Comparison of ENCODE assay signal across 1 cellular context in the genomic region with DNA sequence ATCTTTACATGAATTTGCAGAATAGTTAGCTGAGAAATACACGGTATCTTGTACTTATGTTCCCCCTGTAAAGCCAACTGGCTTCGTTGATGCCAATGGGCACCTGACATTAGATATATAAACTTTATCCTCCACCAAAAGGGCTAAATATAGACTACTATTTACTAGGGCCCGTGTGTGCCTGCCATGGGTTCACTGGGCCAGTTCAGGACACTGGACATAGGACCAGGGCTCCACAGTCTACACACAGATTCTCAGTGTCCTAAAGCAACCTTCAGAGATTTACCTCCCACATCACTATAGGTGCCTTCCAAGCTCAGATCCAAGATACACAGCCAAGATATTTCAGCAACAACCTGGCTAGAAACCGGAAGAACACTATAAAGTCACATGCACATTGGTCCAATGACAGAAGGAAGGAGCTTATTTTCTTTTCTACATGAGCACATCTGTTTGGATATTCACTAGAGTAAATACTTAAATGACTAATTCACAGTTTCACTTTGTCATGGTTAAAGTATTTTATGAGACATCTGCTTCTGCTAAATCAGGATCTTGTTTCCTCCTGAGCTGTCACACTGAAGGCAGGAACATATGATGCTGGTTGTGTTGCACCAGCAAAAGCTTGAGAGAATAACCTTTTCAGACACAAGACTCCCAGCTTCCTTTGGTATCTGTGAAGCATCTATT.
A peak's percentile ranks its signal among the peaks of the same experiment; 100 is the strongest.
TF ChIP-seq lines count a peak whose summit lies in the region.

No MANE protein-coding gene starts in this region.

TF ChIP-seq in HEK293, 187 proteins besides CTCF, POLR2A, EP300 and RAD21 (continued from another document):
- TF ChIP-seq, protein P1, sequence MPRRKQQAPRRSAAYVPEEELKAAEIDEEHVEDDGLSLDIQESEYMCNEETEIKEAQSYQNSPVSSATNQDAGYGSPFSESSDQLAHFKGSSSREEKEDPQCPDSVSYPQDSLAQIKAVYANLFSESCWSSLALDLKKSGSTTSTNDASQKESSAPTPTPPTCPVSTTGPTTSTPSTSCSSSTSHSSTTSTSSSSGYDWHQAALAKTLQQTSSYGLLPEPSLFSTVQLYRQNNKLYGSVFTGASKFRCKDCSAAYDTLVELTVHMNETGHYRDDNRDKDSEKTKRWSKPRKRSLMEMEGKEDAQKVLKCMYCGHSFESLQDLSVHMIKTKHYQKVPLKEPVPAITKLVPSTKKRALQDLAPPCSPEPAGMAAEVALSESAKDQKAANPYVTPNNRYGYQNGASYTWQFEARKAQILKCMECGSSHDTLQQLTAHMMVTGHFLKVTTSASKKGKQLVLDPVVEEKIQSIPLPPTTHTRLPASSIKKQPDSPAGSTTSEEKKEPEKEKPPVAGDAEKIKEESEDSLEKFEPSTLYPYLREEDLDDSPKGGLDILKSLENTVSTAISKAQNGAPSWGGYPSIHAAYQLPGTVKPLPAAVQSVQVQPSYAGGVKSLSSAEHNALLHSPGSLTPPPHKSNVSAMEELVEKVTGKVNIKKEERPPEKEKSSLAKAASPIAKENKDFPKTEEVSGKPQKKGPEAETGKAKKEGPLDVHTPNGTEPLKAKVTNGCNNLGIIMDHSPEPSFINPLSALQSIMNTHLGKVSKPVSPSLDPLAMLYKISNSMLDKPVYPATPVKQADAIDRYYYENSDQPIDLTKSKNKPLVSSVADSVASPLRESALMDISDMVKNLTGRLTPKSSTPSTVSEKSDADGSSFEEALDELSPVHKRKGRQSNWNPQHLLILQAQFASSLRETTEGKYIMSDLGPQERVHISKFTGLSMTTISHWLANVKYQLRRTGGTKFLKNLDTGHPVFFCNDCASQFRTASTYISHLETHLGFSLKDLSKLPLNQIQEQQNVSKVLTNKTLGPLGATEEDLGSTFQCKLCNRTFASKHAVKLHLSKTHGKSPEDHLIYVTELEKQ (tag by site-specific recombination; IDR thresholded peaks at IDR 0.05; ENCODE audit: borderline replicate concordance) = peak; percentile 42; the same call in 1 of the 2 replicates
- TF ChIP-seq SP3 (tag by site-specific recombination; IDR thresholded peaks at IDR 0.05) = peak; percentile 41; the same call in 1 of the 2 replicates
- TF ChIP-seq ZNF777 (tag by site-specific recombination; IDR thresholded peaks at IDR 0.05; ENCODE audit: borderline replicate concordance) = no peak
- peak; percentile 70 for TF ChIP-seq ZNF843 (tag by site-specific recombination; IDR thresholded peaks at IDR 0.05)
- TF ChIP-seq, protein P2, sequence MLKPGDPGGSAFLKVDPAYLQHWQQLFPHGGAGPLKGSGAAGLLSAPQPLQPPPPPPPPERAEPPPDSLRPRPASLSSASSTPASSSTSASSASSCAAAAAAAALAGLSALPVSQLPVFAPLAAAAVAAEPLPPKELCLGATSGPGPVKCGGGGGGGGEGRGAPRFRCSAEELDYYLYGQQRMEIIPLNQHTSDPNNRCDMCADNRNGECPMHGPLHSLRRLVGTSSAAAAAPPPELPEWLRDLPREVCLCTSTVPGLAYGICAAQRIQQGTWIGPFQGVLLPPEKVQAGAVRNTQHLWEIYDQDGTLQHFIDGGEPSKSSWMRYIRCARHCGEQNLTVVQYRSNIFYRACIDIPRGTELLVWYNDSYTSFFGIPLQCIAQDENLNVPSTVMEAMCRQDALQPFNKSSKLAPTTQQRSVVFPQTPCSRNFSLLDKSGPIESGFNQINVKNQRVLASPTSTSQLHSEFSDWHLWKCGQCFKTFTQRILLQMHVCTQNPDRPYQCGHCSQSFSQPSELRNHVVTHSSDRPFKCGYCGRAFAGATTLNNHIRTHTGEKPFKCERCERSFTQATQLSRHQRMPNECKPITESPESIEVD (tag by site-specific recombination; IDR thresholded peaks at IDR 0.05) = peak; percentile 69
- peak; percentile 82 for TF ChIP-seq ZNF629 (tag by site-specific recombination; IDR thresholded peaks at IDR 0.05)
- peak; percentile 39; the same call in 1 of the 2 replicates for TF ChIP-seq OSR2 (tag by site-specific recombination; IDR thresholded peaks at IDR 0.05)
- no peak for TF ChIP-seq ZBTB17 (tag by site-specific recombination; IDR thresholded peaks at IDR 0.05)
- TF ChIP-seq ZNF211 (tag by site-specific recombination; IDR thresholded peaks at IDR 0.05; ENCODE audit: low read depth) = no peak
TF ChIP-seq in HEK293: peak in this region for 15.
